In genomic region chr18:42182728-42183700, GRCh38 we compare ENCODE assay signal across 1 cellular context.
TF ChIP-seq lines count a peak whose summit lies in the region.

No MANE protein-coding gene starts in this region.

TF ChIP-seq in SK-N-SH, 30 proteins besides CTCF, POLR2A, EP300 and RAD21 (continued from another document):
- TF ChIP-seq TCF12 (IDR thresholded peaks at IDR 0.05) (peak; percentile 61), FOXJ3 (CRISPR knock-in tag; IDR thresholded peaks at IDR 0.05) (no peak)
